ENCODE assay signal across 24 cellular contexts in genomic region chr1:227127891-227128290, GRCh38.
DNase-seq lines count a peak whose midpoint lies in the region; ATAC-seq and TF ChIP-seq lines count a peak whose summit lies in the region.
"Had no signal": no experiment of that assay in that cellular context is flagged by ENCODE, and none has a peak within 500 bp of the region (broad histone marks: within the 10 kb centered on the region; RNA-seq: fewer than 3 reads in every experiment).

No MANE protein-coding gene starts in this region.

- no peaks in the 10 kb centered on the region for H3K27me3 Mint-ChIP-seq in nephron progenitor cell (ENCODE audit: low read depth, poor library complexity)
- H3K27me3 Mint-ChIP-seq: activated CD4-positive, alpha-beta memory T cell treated with anti-CD3 and anti-CD28 coated beads, Interleukin-2, amount 10 ng/mL, durations not matched to agents 7 days and 5 days; progenitor cell of endocrine pancreas had no signal

- DNase-seq in nephron progenitor cell (no peak), hepatic stellate cell (ENCODE audit: low spot score) (no peak), UCSD-AML1 (lab: John Stamatoyannopoulos, UW; ENCODE audit: unreplicated experiment) (no peak), NCI-H1930 (lab: John Stamatoyannopoulos, UW) (no peak)
- DNase-seq in activated CD8-positive, alpha-beta memory T cell treated with anti-CD3 and anti-CD28 coated beads for 24 hours = no peak
- DNase-seq: ACHN; activated CD4-positive, alpha-beta memory T cell treated with anti-CD3 and anti-CD28 coated beads, Interleukin-2, amount 10 ng/mL, durations not matched to agents 7 days and 5 days; activated effector memory CD4-positive, alpha-beta T cell treated with anti-CD3 and anti-CD28 coated beads, Interleukin-2, amount 50 U/mL, for 16 hours; activated T-cell treated with anti-CD3 and anti-CD28 coated beads for 4 hours; effector memory CD8-positive, alpha-beta T cell; gastrocnemius medialis; islet precursor cell; lower lobe of right lung; MV-4-11; NCI-H187; NCI-H2227 treated with DMSO at 0.1 percent for 48 hours; NCI-H774; WERI-Rb-1 had no signal

- H3K4me3 Mint-ChIP-seq in nephron progenitor cell = no peak overlapping the region
- H3K4me3 Mint-ChIP-seq: activated CD4-positive, alpha-beta memory T cell treated with anti-CD3 and anti-CD28 coated beads, Interleukin-2, amount 10 ng/mL, durations not matched to agents 7 days and 5 days; effector memory CD8-positive, alpha-beta T cell; neural progenitor cell; T-helper 2 cell treated with Interferon-gamma antibody and Interleukin-4, amounts not matched to agents 5 μg/mL and 100 μg/mL, for 36 hours had no signal

- peak overlapping the region; percentile 6 for H3K27ac Mint-ChIP-seq in nephron progenitor cell
- H3K27ac Mint-ChIP-seq: activated CD4-positive, alpha-beta memory T cell treated with anti-CD3 and anti-CD28 coated beads, Interleukin-2, amount 10 ng/mL, durations not matched to agents 7 days and 5 days; effector memory CD8-positive, alpha-beta T cell; neural progenitor cell; progenitor cell of endocrine pancreas; T-helper 2 cell treated with Interferon-gamma antibody and Interleukin-4, amounts not matched to agents 5 μg/mL and 100 μg/mL, for 36 hours had no signal

- H3K36me3 Mint-ChIP-seq in nephron progenitor cell (ENCODE audit: low read depth) = peaks cover 24% of the 10 kb centered on the region

- no peaks in the 10 kb centered on the region for H3K4me1 Mint-ChIP-seq in nephron progenitor cell
- H3K4me1 Mint-ChIP-seq: activated CD4-positive, alpha-beta memory T cell treated with anti-CD3 and anti-CD28 coated beads, Interleukin-2, amount 10 ng/mL, durations not matched to agents 7 days and 5 days had no signal

- peaks cover 7% of the 10 kb centered on the region for H3K9me3 Mint-ChIP-seq in nephron progenitor cell
- H3K9me3 Mint-ChIP-seq: activated CD4-positive, alpha-beta memory T cell treated with anti-CD3 and anti-CD28 coated beads, Interleukin-2, amount 10 ng/mL, durations not matched to agents 7 days and 5 days; effector memory CD8-positive, alpha-beta T cell; neural progenitor cell; T-helper 2 cell treated with Interferon-gamma antibody and Interleukin-4, amounts not matched to agents 5 μg/mL and 100 μg/mL, for 36 hours had no signal

- no peak for TF ChIP-seq POLR2A in GM18505 (IDR thresholded peaks at IDR 0.05; ENCODE audit: borderline replicate concordance, extremely low read depth, insufficient read depth, insufficient read length)

- TF ChIP-seq CTCF in nephron progenitor cell (IDR thresholded peaks at IDR 0.05) = no peak

- peak; percentile 81 for ATAC-seq in GM18505 (IDR thresholded peaks at IDR 0.05; ENCODE audit: unreplicated experiment)
- peak; percentile 53 for ATAC-seq in GM21447 (IDR thresholded peaks at IDR 0.05; ENCODE audit: unreplicated experiment)
- peak; percentile 62 for ATAC-seq in HG03103 (IDR thresholded peaks at IDR 0.05; ENCODE audit: low read depth, unreplicated experiment)
- ATAC-seq: effector memory CD8-positive, alpha-beta T cell; gastrocnemius medialis; lower lobe of right lung had no signal
